Comparison of ENCODE assay signal across 2 cellular contexts in the genomic region with DNA sequence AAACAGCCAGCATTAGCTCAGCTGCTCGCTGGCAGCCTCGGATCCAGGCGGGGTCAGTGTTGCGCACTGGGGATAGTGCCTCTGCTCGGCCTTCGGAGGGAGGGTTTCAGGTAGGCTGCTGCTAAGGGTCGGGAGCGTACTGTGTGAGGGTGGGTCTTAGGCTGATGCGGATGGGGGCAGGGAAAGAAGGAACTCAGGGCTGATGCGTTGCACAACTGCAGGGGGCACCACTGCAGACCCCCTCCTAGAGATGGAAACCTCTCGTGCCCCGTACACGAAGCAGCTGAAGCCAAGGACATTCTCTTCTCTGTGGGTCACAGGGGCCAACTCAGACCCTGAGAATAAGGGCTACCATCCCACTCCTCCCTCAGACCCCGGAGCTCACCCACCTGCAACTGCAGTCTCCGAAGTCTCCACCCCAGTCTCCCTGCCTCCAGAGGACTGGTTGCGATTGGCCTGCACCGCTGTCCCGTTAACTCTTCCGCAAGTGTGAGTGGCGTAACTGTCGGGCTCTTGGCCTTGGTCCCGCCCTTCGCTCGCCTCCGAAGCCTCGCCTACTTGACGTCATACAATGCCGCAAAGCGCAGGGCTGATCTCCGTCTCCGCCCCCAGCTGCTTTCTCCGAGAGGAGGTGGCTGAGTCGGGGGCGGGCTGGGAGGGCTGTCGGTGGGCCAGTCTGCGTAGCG.
TF ChIP-seq lines count a peak whose summit lies in the region.

A gene with protein sequence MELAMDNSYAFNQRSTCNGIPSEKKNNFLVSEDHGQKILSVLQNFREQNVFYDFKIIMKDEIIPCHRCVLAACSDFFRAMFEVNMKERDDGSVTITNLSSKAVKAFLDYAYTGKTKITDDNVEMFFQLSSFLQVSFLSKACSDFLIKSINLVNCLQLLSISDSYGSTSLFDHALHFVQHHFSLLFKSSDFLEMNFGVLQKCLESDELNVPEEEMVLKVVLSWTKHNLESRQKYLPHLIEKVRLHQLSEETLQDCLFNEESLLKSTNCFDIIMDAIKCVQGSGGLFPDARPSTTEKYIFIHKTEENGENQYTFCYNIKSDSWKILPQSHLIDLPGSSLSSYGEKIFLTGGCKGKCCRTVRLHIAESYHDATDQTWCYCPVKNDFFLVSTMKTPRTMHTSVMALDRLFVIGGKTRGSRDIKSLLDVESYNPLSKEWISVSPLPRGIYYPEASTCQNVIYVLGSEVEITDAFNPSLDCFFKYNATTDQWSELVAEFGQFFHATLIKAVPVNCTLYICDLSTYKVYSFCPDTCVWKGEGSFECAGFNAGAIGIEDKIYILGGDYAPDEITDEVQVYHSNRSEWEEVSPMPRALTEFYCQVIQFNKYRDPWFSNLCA (minus strand): TSS at position 425 of the 686 bp plus-strand sequence. CDS start 18,250 bp downstream, outside the sequence.

TF ChIP-seq in HEK293, 187 proteins besides CTCF, POLR2A, EP300 and RAD21 (continued from another document and continues in another):
- TF ChIP-seq, protein P1, sequence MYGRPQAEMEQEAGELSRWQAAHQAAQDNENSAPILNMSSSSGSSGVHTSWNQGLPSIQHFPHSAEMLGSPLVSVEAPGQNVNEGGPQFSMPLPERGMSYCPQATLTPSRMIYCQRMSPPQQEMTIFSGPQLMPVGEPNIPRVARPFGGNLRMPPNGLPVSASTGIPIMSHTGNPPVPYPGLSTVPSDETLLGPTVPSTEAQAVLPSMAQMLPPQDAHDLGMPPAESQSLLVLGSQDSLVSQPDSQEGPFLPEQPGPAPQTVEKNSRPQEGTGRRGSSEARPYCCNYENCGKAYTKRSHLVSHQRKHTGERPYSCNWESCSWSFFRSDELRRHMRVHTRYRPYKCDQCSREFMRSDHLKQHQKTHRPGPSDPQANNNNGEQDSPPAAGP (tag by site-specific recombination; IDR thresholded peaks at IDR 0.05) = peak; percentile 80
- TF ChIP-seq ZNF629 (tag by site-specific recombination; IDR thresholded peaks at IDR 0.05) = peak; percentile 93
- no peak for TF ChIP-seq ZNF184 (tag by site-specific recombination; IDR thresholded peaks at IDR 0.05)
- peak; percentile 15; the same call in 1 of the 2 replicates for TF ChIP-seq GLIS1 (tag by site-specific recombination; IDR thresholded peaks at IDR 0.05)
- no peak for TF ChIP-seq ZNF146 (tag by site-specific recombination; IDR thresholded peaks at IDR 0.05)
- peak; percentile 35 for TF ChIP-seq KLF1 (tag by site-specific recombination; IDR thresholded peaks at IDR 0.05)
- no peak for TF ChIP-seq YY2 (tag by site-specific recombination; IDR thresholded peaks at IDR 0.05)
- TF ChIP-seq, protein P2, sequence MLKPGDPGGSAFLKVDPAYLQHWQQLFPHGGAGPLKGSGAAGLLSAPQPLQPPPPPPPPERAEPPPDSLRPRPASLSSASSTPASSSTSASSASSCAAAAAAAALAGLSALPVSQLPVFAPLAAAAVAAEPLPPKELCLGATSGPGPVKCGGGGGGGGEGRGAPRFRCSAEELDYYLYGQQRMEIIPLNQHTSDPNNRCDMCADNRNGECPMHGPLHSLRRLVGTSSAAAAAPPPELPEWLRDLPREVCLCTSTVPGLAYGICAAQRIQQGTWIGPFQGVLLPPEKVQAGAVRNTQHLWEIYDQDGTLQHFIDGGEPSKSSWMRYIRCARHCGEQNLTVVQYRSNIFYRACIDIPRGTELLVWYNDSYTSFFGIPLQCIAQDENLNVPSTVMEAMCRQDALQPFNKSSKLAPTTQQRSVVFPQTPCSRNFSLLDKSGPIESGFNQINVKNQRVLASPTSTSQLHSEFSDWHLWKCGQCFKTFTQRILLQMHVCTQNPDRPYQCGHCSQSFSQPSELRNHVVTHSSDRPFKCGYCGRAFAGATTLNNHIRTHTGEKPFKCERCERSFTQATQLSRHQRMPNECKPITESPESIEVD (tag by site-specific recombination; IDR thresholded peaks at IDR 0.05) = no peak
- TF ChIP-seq ZNF37A (tag by site-specific recombination; IDR thresholded peaks at IDR 0.05) = no peak
- TF ChIP-seq, protein P3, sequence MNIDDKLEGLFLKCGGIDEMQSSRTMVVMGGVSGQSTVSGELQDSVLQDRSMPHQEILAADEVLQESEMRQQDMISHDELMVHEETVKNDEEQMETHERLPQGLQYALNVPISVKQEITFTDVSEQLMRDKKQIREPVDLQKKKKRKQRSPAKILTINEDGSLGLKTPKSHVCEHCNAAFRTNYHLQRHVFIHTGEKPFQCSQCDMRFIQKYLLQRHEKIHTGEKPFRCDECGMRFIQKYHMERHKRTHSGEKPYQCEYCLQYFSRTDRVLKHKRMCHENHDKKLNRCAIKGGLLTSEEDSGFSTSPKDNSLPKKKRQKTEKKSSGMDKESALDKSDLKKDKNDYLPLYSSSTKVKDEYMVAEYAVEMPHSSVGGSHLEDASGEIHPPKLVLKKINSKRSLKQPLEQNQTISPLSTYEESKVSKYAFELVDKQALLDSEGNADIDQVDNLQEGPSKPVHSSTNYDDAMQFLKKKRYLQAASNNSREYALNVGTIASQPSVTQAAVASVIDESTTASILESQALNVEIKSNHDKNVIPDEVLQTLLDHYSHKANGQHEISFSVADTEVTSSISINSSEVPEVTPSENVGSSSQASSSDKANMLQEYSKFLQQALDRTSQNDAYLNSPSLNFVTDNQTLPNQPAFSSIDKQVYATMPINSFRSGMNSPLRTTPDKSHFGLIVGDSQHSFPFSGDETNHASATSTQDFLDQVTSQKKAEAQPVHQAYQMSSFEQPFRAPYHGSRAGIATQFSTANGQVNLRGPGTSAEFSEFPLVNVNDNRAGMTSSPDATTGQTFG (tag by site-specific recombination; IDR thresholded peaks at IDR 0.05; ENCODE audit: borderline replicate concordance) = no peak
- TF ChIP-seq MYNN (tag by site-specific recombination; IDR thresholded peaks at IDR 0.05; ENCODE audit: borderline replicate concordance) = no peak
- TF ChIP-seq, protein P4, sequence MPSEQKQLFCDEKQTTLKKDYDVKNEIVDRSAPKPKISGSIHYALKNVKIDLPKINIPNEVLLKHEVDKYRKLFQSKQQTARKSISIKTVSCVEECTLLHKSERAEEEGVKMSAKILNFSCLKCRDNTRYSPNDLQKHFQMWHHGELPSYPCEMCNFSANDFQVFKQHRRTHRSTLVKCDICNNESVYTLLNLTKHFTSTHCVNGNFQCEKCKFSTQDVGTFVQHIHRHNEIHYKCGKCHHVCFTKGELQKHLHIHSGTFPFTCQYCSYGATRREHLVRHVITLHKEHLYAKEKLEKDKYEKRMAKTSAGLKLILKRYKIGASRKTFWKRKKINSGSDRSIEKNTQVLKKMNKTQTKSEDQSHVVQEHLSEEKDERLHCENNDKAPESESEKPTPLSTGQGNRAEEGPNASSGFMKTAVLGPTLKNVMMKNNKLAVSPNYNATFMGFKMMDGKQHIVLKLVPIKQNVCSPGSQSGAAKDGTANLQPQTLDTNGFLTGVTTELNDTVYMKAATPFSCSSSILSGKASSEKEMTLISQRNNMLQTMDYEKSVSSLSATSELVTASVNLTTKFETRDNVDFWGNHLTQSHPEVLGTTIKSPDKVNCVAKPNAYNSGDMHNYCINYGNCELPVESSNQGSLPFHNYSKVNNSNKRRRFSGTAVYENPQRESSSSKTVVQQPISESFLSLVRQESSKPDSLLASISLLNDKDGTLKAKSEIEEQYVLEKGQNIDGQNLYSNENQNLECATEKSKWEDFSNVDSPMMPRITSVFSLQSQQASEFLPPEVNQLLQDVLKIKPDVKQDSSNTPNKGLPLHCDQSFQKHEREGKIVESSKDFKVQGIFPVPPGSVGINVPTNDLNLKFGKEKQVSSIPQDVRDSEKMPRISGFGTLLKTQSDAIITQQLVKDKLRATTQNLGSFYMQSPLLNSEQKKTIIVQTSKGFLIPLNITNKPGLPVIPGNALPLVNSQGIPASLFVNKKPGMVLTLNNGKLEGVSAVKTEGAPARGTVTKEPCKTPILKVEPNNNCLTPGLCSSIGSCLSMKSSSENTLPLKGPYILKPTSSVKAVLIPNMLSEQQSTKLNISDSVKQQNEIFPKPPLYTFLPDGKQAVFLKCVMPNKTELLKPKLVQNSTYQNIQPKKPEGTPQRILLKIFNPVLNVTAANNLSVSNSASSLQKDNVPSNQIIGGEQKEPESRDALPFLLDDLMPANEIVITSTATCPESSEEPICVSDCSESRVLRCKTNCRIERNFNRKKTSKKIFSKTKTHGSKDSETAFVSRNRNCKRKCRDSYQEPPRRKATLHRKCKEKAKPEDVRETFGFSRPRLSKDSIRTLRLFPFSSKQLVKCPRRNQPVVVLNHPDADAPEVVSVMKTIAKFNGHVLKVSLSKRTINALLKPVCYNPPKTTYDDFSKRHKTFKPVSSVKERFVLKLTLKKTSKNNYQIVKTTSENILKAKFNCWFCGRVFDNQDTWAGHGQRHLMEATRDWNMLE (tag by site-specific recombination; conservative IDR thresholded peaks at IDR 0.05; ENCODE audit: low read depth) = no peak

TF ChIP-seq in neural cell, 6 proteins besides CTCF, POLR2A, EP300 and RAD21 (continued from another document):
- TF ChIP-seq POLR2AphosphoS5 (IDR thresholded peaks at IDR 0.05) (peak; percentile 91), EZH2 (IDR thresholded peaks at IDR 0.05; ENCODE audit: borderline replicate concordance, insufficient read depth, low read length, poor library complexity, severe bottlenecking) (no peak), TAF1 (IDR thresholded peaks at IDR 0.05; ENCODE audit: low read depth) (peak; percentile 93), SMC3 (conservative IDR thresholded peaks at IDR 0.05; ENCODE audit: poor library complexity) (peak; percentile 73)
